ENCODE assay signal across 8 cellular contexts in the genomic region with DNA sequence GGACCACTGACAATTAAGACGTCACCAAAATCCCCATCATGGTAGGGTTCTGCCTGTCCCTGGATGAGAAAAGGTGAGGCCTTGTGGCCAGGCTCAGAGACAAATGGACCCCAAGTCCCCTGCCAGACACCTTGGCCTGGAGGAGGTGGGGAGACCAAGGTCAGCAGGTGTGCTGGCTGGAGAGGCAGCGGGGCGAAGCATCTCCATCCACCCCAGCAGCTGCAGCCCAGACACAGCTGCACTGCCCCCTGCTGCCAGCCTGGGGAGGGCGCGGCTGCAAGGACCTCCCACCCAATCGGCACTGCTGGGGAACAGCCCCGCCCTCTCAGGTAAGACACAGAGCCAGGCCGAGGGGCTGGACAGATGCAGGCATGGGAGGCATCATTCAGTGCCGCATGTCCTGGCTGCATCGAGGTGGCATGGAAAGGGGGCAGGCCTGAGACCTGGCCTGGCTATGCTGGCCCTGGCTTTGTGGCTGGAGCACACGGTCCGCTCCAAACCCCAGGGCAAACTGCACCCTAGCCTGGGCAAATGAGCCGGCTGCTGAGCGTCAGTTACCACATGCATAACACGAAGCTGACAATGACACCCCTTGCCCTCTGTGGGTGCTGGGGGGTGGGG. TPM values are rescaled to one million over a fixed set of nuclear protein-coding genes. Genes with fewer than 3 reads are reported as not detected.
DNase-seq lines count a peak whose midpoint lies in the region; ATAC-seq, FAIRE-seq and TF ChIP-seq lines count a peak whose summit lies in the region.

No MANE protein-coding gene starts in this region.

- H3K9ac ChIP-seq in astrocyte (ENCODE audit: low read length) = peak overlapping the region; percentile 24

- H3K27me3 ChIP-seq in AG04450 (ENCODE audit: control insufficient read depth, insufficient read depth, low read length) = no peaks in the 10 kb centered on the region
- H3K27me3 ChIP-seq in astrocyte (ENCODE audit: insufficient read depth, low read length) = no peaks in the 10 kb centered on the region
- H3K27me3 ChIP-seq in naive thymus-derived CD4-positive, alpha-beta T cell (ENCODE audit: control insufficient read depth in 2 of 2, insufficient read depth in 2 of 2, low read length in 2 of 2) = no peaks in the 10 kb centered on the region
- H3K27me3 ChIP-seq in upper lobe of right lung = no peaks in the 10 kb centered on the region

- TF ChIP-seq CTCF in AG04450 (IDR thresholded peaks at IDR 0.05; ENCODE audit: low read depth, low read length) (peak; percentile 17; the same call in 1 of the 2 replicates), astrocyte (IDR thresholded peaks at IDR 0.05; ENCODE audit: insufficient read depth, low read depth, low read length) (peak; percentile 13), upper lobe of right lung (IDR thresholded peaks at IDR 0.05) (peak; percentile 55)

- H3K9me3 ChIP-seq in AG04450 (ENCODE audit: control insufficient read depth, insufficient read depth, low read length) (no peaks in the 10 kb centered on the region; the same call in 1 of the 2 replicates), astrocyte (ENCODE audit: insufficient read depth, low read depth, low read length) (no peaks in the 10 kb centered on the region), upper lobe of right lung (no peaks in the 10 kb centered on the region)
- no peaks in the 10 kb centered on the region for H3K9me3 ChIP-seq in naive thymus-derived CD4-positive, alpha-beta T cell (ENCODE audit: control insufficient read depth in 2 of 3, low read length in 3 of 3)

- H3K36me3 ChIP-seq in astrocyte (ENCODE audit: insufficient read depth, low read length) = peaks cover 5% of the 10 kb centered on the region
- no peaks in the 10 kb centered on the region for H3K36me3 ChIP-seq in naive thymus-derived CD4-positive, alpha-beta T cell (ENCODE audit: control insufficient read depth in 2 of 3, insufficient read depth in 3 of 3, low read length in 3 of 3)
- no peaks in the 10 kb centered on the region for H3K36me3 ChIP-seq in upper lobe of right lung

- CTCF ChIA-PET in AG04450 (lab: Charles Lee) = interaction anchor here (0.6 to 1.4 kb wide), 2 partner anchors 81 to 94 kb away, joined by 4 to 8 read pairs; a partner anchor contains a TSS
- CTCF ChIA-PET in naive thymus-derived CD4-positive, alpha-beta T cell (lab: Charles Lee) = interaction anchor here (0.7 to 4.8 kb wide), 8 partner anchors 9 to 69 kb away, joined by 3 to 45 read pairs (median 6); a partner anchor contains a TSS

- H3K4me2 ChIP-seq in astrocyte (ENCODE audit: low read length) = no peak overlapping the region

- no peak overlapping the region for H3K27ac Mint-ChIP-seq in astrocyte (ENCODE audit: unreplicated experiment)
- H3K27ac Mint-ChIP-seq in naive thymus-derived CD4-positive, alpha-beta T cell = no peak overlapping the region

- peaks cover 11% of the 10 kb centered on the region for H4K20me1 ChIP-seq in astrocyte (ENCODE audit: insufficient read depth, low read length)

- DNase-seq in AG04450 (ENCODE audit: low read depth, low spot score) (no peak), GM19239 (ENCODE audit: insufficient read length, low spot score) (peak; percentile 95), T-helper 1 cell (peak; percentile 44 to 68 (median 62)), astrocyte (ENCODE audit: low read depth) (no peak), upper lobe of right lung (peak; percentile 68), GF-D8 (lab: John Stamatoyannopoulos, UW) (no peak), GDM1 (lab: John Stamatoyannopoulos, UW) (no peak)
- peak; percentile 51 to 80 (median 72) for DNase-seq in naive thymus-derived CD4-positive, alpha-beta T cell

- POLR2A ChIA-PET in AG04450 (lab: Yijun Ruan, JAX) = no interaction called here
- POLR2A ChIA-PET in naive thymus-derived CD4-positive, alpha-beta T cell (lab: Charles Lee) = interaction anchor here (0.7 to 5.4 kb wide), 5 partner anchors 11 to 27 kb away, joined by 3 to 37 read pairs (median 4); a partner anchor contains a TSS

- peaks cover 44% of the 10 kb centered on the region for H3K4me1 Mint-ChIP-seq in astrocyte (ENCODE audit: low read depth, unreplicated experiment)
- peaks cover 17 to 35% (median 28%) of the 10 kb centered on the region in 7 donors for H3K4me1 Mint-ChIP-seq in naive thymus-derived CD4-positive, alpha-beta T cell

- H3K27ac ChIP-seq in AG04450 (ENCODE audit: low read depth, low read length) (no peak overlapping the region), astrocyte (ENCODE audit: low read depth, low read length) (peak overlapping the region; percentile 93), upper lobe of right lung (no peak overlapping the region)
- no peak overlapping the region for H3K27ac ChIP-seq in naive thymus-derived CD4-positive, alpha-beta T cell (ENCODE audit: low read depth, low read length)

- peak; percentile 66 for FAIRE-seq in GM19239 (lab: Jason Lieb, UNC)
- FAIRE-seq in astrocyte (lab: Jason Lieb, UNC) = no peak

- peaks cover 48% of the 10 kb centered on the region for H3K4me1 ChIP-seq in astrocyte (ENCODE audit: insufficient read depth, low read length)
- H3K4me1 ChIP-seq in naive thymus-derived CD4-positive, alpha-beta T cell (ENCODE audit: control insufficient read depth in 2 of 2, insufficient read depth in 2 of 2, low read length in 2 of 2) = peaks cover 4 to 21% of the 10 kb centered on the region in 2 donors
- peaks cover 37% of the 10 kb centered on the region for H3K4me1 ChIP-seq in upper lobe of right lung

- no peaks in the 10 kb centered on the region for H3K27me3 Mint-ChIP-seq in astrocyte (ENCODE audit: low read depth, unreplicated experiment)
- peaks cover 0 to 5% (median 0%) of the 10 kb centered on the region in 5 donors for H3K27me3 Mint-ChIP-seq in naive thymus-derived CD4-positive, alpha-beta T cell

- H3K36me3 Mint-ChIP-seq in astrocyte (ENCODE audit: low read depth, unreplicated experiment) = peaks cover 11% of the 10 kb centered on the region
- H3K36me3 Mint-ChIP-seq in naive thymus-derived CD4-positive, alpha-beta T cell = no peaks in the 10 kb centered on the region

- H3K9me3 Mint-ChIP-seq in astrocyte (ENCODE audit: unreplicated experiment) = peaks cover 2% of the 10 kb centered on the region
- H3K9me3 Mint-ChIP-seq in naive thymus-derived CD4-positive, alpha-beta T cell = no peaks in the 10 kb centered on the region

- intact Hi-C loops in naive thymus-derived CD4-positive, alpha-beta T cell (cut with micrococcal nuclease) = loop anchor here in 1 of 2 donors (1.0 kb wide), 5 partner anchors 14 to 231 kb away; no protein-coding TSS in a partner anchor
- intact Hi-C loops in upper lobe of right lung (cut with DNase I) = no loop called here

- H2AFZ ChIP-seq in astrocyte (ENCODE audit: low read depth, low read length) = no peak overlapping the region

- H3K4me3 ChIP-seq in AG04450 (ENCODE audit: low read depth, low read length) (no peak overlapping the region), astrocyte (ENCODE audit: insufficient read depth, low read depth, low read length) (no peak overlapping the region), upper lobe of right lung (no peak overlapping the region)
- H3K4me3 ChIP-seq in naive thymus-derived CD4-positive, alpha-beta T cell (ENCODE audit: low read length) = no peak overlapping the region

- peaks cover 10% of the 10 kb centered on the region for H3K79me2 ChIP-seq in astrocyte (ENCODE audit: insufficient read depth, low read length)

- H3K4me3 Mint-ChIP-seq in astrocyte (ENCODE audit: unreplicated experiment) = no peak overlapping the region
- no peak overlapping the region for H3K4me3 Mint-ChIP-seq in naive thymus-derived CD4-positive, alpha-beta T cell

- peak; percentile 94 for ATAC-seq in naive thymus-derived CD4-positive, alpha-beta T cell
- ATAC-seq in upper lobe of right lung = peak; percentile 23

RNA-seq across cellular contexts. Expression of a gene that starts 12.2 kb away (rescaled TPM):
- 0.04 and 0.06 TPM in 2 replicates for polyA plus RNA-seq in AG04450 (2011; rRNA removed)
- polyA minus RNA-seq in AG04450 (2011; rRNA and poly(A)+ RNA removed) = not detected in 2 replicates
- 0.87 and 1.4 TPM in 2 replicates for total RNA-seq in astrocyte
- total RNA-seq in naive thymus-derived CD4-positive, alpha-beta T cell = 100 to 1,000 TPM; 146 to 223 (median 203) TPM
- polyA plus RNA-seq in naive thymus-derived CD4-positive, alpha-beta T cell = 100 to 1,000 TPM; 350 to 449 TPM
- 53.5 TPM for total RNA-seq in upper lobe of right lung

RNA-seq across cellular contexts. Expression of a gene that starts 20.8 kb away (rescaled TPM):
- 5.8 and 9.6 TPM in 2 replicates for polyA plus RNA-seq in AG04450 (2011; rRNA removed)
- 8.6 and 10.7 TPM in 2 replicates for polyA minus RNA-seq in AG04450 (2011; rRNA and poly(A)+ RNA removed)
- 19.7 and 22.6 TPM in 2 replicates for total RNA-seq in astrocyte
- total RNA-seq in naive thymus-derived CD4-positive, alpha-beta T cell = 1 to 10 TPM in 1 of 5 experiments, under 1 TPM in 3, not detected in 1; 0.13 to 1.0 (median 0.57) TPM
- under 1 TPM in 1 of 2 donors, not detected in 1; 0.69 TPM for polyA plus RNA-seq in naive thymus-derived CD4-positive, alpha-beta T cell
- 17.0 TPM for total RNA-seq in upper lobe of right lung

Comparison
In these comparisons a context has a peak if more than half of its experiments do, and no peak if none do; other contexts are left out.
1. DNase-seq: peak in GM19239 (single experiment), T-helper 1 cell (5 of 5), naive thymus-derived CD4-positive, alpha-beta T cell (9 of 9) and upper lobe of right lung (single experiment); none in AG04450 (single experiment), astrocyte (single experiment), GF-D8 (single experiment) and GDM1 (single experiment).
2. RNA of a gene that starts 12.2 kb away (total RNA-seq): 146 to 223 TPM in naive thymus-derived CD4-positive, alpha-beta T cell and 53.5 TPM in upper lobe of right lung (single experiment); 0.87 to 1.4 TPM in astrocyte; every median in the first group is over 10 times any median in the second.
3. Peak in every context shown above with its lines, with median percentiles within 50 percentile points of each other: CTCF ChIP-seq.